9 cellular contexts compared by ENCODE assay signal in the genomic region with DNA sequence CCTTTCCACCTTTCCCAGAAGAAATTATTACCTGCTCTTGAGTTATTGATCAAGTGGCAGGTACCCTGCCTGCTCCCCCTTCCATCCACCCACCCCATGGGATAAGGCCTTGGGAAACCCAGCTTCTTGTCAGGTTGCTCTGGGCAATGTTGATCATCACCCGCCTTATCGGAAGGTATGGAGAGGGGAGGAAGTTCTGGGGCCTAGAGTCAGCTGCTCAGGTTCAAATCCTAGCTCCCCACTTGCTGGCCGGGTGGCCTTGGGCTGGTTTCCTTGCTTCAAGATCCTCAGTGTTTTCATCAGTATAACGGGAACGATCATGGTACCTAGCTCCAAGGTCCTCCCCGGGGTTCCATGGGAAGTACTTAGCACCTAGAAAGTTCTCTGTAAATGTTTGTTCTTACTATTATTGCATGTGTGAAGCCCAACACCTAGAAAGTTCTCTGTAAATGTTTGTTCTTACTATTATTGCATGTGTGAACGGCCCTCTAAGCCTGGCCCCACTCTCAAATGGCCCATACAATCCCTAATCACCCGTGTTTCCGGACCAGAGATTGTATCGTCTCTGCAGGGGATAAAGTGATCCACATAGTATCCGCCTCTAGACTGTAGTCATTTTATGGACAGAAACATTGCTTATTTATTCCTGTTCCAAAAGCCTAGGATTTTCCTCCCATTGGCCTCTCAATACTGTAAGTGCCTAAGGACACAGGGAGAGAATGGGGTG. TPM values are rescaled to one million over a fixed set of nuclear protein-coding genes. Genes with fewer than 3 reads are reported as not detected.
A peak's percentile ranks its signal among the peaks of the same experiment; 100 is the strongest.
DNase-seq lines count a peak whose midpoint lies in the region; ATAC-seq, FAIRE-seq and TF ChIP-seq lines count a peak whose summit lies in the region.
"Had no signal": no experiment of that assay in that cellular context is flagged by ENCODE, and none has a peak within 500 bp of the region (broad histone marks: within the 10 kb centered on the region; RNA-seq: fewer than 3 reads in every experiment).

No MANE protein-coding gene starts in this region.

- peak overlapping the region; percentile 73 for H3K27ac ChIP-seq in SJCRH30

- no peaks in the 10 kb centered on the region for H3K27me3 ChIP-seq in SJCRH30

- ATAC-seq in GM21381 (IDR thresholded peaks at IDR 0.05; ENCODE audit: unreplicated experiment) (no peak), HG03045 (IDR thresholded peaks at IDR 0.05; ENCODE audit: unreplicated experiment) (no peak)

- DNase-seq in GM19239 (ENCODE audit: insufficient read length, low spot score) = no peak
- DNase-seq in SJCRH30 = no peak
- DNase-seq in fibroblast of the aortic adventitia (ENCODE audit: low read depth) = no peak
- DNase-seq in retinal pigment epithelial cell (ENCODE audit: low read depth) = no peak
- no peak for DNase-seq in effector CD4-positive, alpha-beta T cell
- DNase-seq in A172 (ENCODE audit: low spot score) = no peak

- peak; percentile 54 for FAIRE-seq in GM19239 (lab: Jason Lieb, UNC)
- FAIRE-seq: small intestine had no signal

- H3K4me3 ChIP-seq in SJCRH30 (peak overlapping the region; percentile 81), fibroblast of the aortic adventitia (ENCODE audit: low read depth, low read length) (peak overlapping the region; percentile 65), retinal pigment epithelial cell (ENCODE audit: low read length) (peak overlapping the region; percentile 48)

- H3K9me3 ChIP-seq in SJCRH30 (replicated peaks) = no peaks in the 10 kb centered on the region

- TF ChIP-seq CTCF in fibroblast of the aortic adventitia (IDR thresholded peaks at IDR 0.05; ENCODE audit: insufficient read depth, low read length) (no peak), retinal pigment epithelial cell (conservative IDR thresholded peaks at IDR 0.05; ENCODE audit: low read depth, low read length) (no peak)

- H3K36me3 ChIP-seq in SJCRH30 = no peaks in the 10 kb centered on the region

- H3K4me1 ChIP-seq in SJCRH30 = peaks cover 42% of the 10 kb centered on the region

RNA-seq across cellular contexts. Expression of gene PREX1, which starts 1.1 kb away (rescaled TPM):
- total RNA-seq in SJCRH30 (2014; rRNA removed; shearing (Covaris generic)) = 88.9 and 92.8 TPM in 2 replicates
- total RNA-seq in fibroblast of the aortic adventitia (ENCODE audit: low replicate concordance) = 3.5 and 13.0 TPM in 2 replicates
- total RNA-seq in A172 (2014; rRNA removed; shearing (Covaris generic)) = 8.1 and 12.2 TPM in 2 replicates
